Comparison of ENCODE assay signal across 8 cellular contexts in genomic region chr21:29025328-29025713, GRCh38. TPM values are rescaled to one million over a fixed set of nuclear protein-coding genes. Genes with fewer than 3 reads are reported as not detected.
DNase-seq lines count a peak whose midpoint lies in the region; ATAC-seq and TF ChIP-seq lines count a peak whose summit lies in the region.

No MANE protein-coding gene starts in this region.

- POLR2A ChIA-PET in Panc1 (lab: Charles Lee): no interaction called here

- WGBS in endodermal cell (ENCODE audit: insufficient coverage in 1 of 2, insufficient read length in 1 of 2), 2 experiments: 9 to 12% methylated on average over 6 of the region's 6 CpGs

- DNase-seq in Panc1 (ENCODE audit: low read depth, low spot score) (no peak), endodermal cell (no peak), neural crest cell (ENCODE audit: low read depth, low spot score) (no peak), NCI-H774 (lab: John Stamatoyannopoulos, UW) (no peak), GM19238 (ENCODE audit: insufficient read length, low spot score) (no peak), T-helper 9 cell (no peak), DMS153 treated with DMSO at 0.1 percent for 48 hours (lab: John Stamatoyannopoulos, UW; ENCODE audit: unreplicated experiment) (no peak)

- BruUV-seq in Panc1 (replicated peaks; lab: Mats Ljungman, UMichigan): TSS peak; percentile 75

- no peak for ATAC-seq in Panc1

- H3K27ac ChIP-seq in Panc1 (ENCODE audit: low read length) (peak overlapping the region; percentile 92), endodermal cell (ENCODE audit: low read depth, low read length) (peak overlapping the region; percentile 91)

- H3K9ac ChIP-seq in endodermal cell (ENCODE audit: extremely low read depth, low read length, poor library complexity, severe bottlenecking): peak overlapping the region; percentile 83

- CTCF ChIA-PET in Panc1 (lab: Charles Lee): no interaction called here

- H3K4me1 ChIP-seq in Panc1 (ENCODE audit: control insufficient read depth, insufficient read depth, low read length) (no peaks in the 10 kb centered on the region; the same call in 1 of the 2 replicates), endodermal cell (ENCODE audit: control insufficient read depth, insufficient read depth, low read length) (no peaks in the 10 kb centered on the region)

- H3K4me3 Mint-ChIP-seq in endodermal cell (peak overlapping the region; percentile 91), neural crest cell (peak overlapping the region; percentile 97)

- H3K36me3 ChIP-seq in Panc1 (ENCODE audit: control insufficient read depth, insufficient read depth, low read length) (peaks cover 2% of the 10 kb centered on the region; the same call in 1 of the 2 replicates), endodermal cell (ENCODE audit: control insufficient read depth, insufficient read depth, low read length) (peaks cover 22% of the 10 kb centered on the region)

- H3K9me3 Mint-ChIP-seq in endodermal cell (peaks cover 5% of the 10 kb centered on the region), neural crest cell (peaks cover 2% of the 10 kb centered on the region)

- H3K27ac Mint-ChIP-seq in endodermal cell: peak overlapping the region; percentile 100
- H3K27ac Mint-ChIP-seq in neural crest cell (ENCODE audit: unreplicated experiment): peak overlapping the region; percentile 98

- peak overlapping the region; percentile 69 for H3K4me3 ChIP-seq in GM08714 (ENCODE audit: low read length)
- H3K4me3 ChIP-seq in Panc1 (ENCODE audit: low read depth in 2 of 2, low read length in 2 of 2): peak overlapping the region; percentile 92 to 97
- peak overlapping the region; percentile 89 for H3K4me3 ChIP-seq in endodermal cell (ENCODE audit: low read length)

- H3K27me3 ChIP-seq in Panc1 (ENCODE audit: control insufficient read depth, insufficient read depth, low read length) (no peaks in the 10 kb centered on the region), endodermal cell (ENCODE audit: control insufficient read depth, insufficient read depth, low read length, poor library complexity, severe bottlenecking) (peaks cover 1% of the 10 kb centered on the region)

- H3K4me1 Mint-ChIP-seq in endodermal cell (peaks cover 5% of the 10 kb centered on the region), neural crest cell (peaks cover 25% of the 10 kb centered on the region)

- intact Hi-C loops in Panc1 (cut with micrococcal nuclease; ENCODE audit: unreplicated experiment): no loop called here

- TF ChIP-seq CTCF in Panc1 (IDR thresholded peaks at IDR 0.05): no peak
- no peak for TF ChIP-seq CTCF in endodermal cell (conservative IDR thresholded peaks at IDR 0.05)
- no peak for TF ChIP-seq CTCF in neural crest cell (conservative IDR thresholded peaks at IDR 0.05)

- H3K9me3 ChIP-seq in Panc1 (ENCODE audit: control insufficient read depth, insufficient read depth, low read depth, low read length) (no peaks in the 10 kb centered on the region), endodermal cell (ENCODE audit: control insufficient read depth, low read length) (no peaks in the 10 kb centered on the region)

- in situ Hi-C loops in Panc1 (cut with HindIII; ENCODE audit: low pct_unique_long_range_greater_than_20kb, low sequenced_read_pairs): no loop called here

- H3K36me3 Mint-ChIP-seq in endodermal cell (ENCODE audit: low read depth) (peaks cover 18% of the 10 kb centered on the region), neural crest cell (ENCODE audit: low read depth) (peaks cover 5% of the 10 kb centered on the region)

- no peaks in the 10 kb centered on the region for H3K27me3 Mint-ChIP-seq in endodermal cell (ENCODE audit: insufficient read depth)
- no peaks in the 10 kb centered on the region for H3K27me3 Mint-ChIP-seq in neural crest cell (ENCODE audit: low read depth)

RNA-seq across cellular contexts. Expression of gene USP16, which starts 0.9 kb away (rescaled TPM):
- total RNA-seq in Panc1 (2021; ENCODE audit: unreplicated experiment) (26.6 TPM), endodermal cell (10 to 100 TPM; 19.9 to 22.0 TPM), neural crest cell (29.5 and 31.7 TPM in 2 replicates)
- polyA plus RNA-seq in Panc1 (2012; ENCODE audit: insufficient read length): 10.5 TPM
- polyA plus RNA-seq in endodermal cell (2013, experiment 1 of 2): 22.4 TPM
- polyA plus RNA-seq in endodermal cell (2013, experiment 2 of 2): 23.0 TPM

RNA-seq across cellular contexts. Expression of gene RWDD2B, which starts 6.2 kb away (rescaled TPM):
- total RNA-seq in Panc1 (2021; ENCODE audit: unreplicated experiment) (10.2 TPM), endodermal cell (1 to 10 TPM in 1 of 2 donors, not detected in 1; 6.5 TPM), neural crest cell (8.7 and 9.9 TPM in 2 replicates)
- polyA plus RNA-seq in Panc1 (2012; ENCODE audit: insufficient read length): 9.5 TPM
- 11.1 TPM for polyA plus RNA-seq in endodermal cell (2013, experiment 1 of 2)
- polyA plus RNA-seq in endodermal cell (2013, experiment 2 of 2): 11.3 TPM

RNA-seq across cellular contexts. Expression of gene LTN1, which starts 32.6 kb away (rescaled TPM):
- total RNA-seq in Panc1 (2021; ENCODE audit: unreplicated experiment): 19.7 TPM
- polyA plus RNA-seq in Panc1 (2012; ENCODE audit: insufficient read length): 6.0 TPM
- 10 to 100 TPM; 19.8 to 21.8 TPM for total RNA-seq in endodermal cell
- polyA plus RNA-seq in endodermal cell (2013, experiment 1 of 2): 21.6 TPM
- 20.5 TPM for polyA plus RNA-seq in endodermal cell (2013, experiment 2 of 2)
- 21.2 and 24.5 TPM in 2 replicates for total RNA-seq in neural crest cell

RNA-seq across cellular contexts. Expression of gene CCT8, which starts 48.1 kb away (rescaled TPM):
- total RNA-seq in Panc1 (2021; ENCODE audit: unreplicated experiment) (160 TPM), endodermal cell (100 to 1,000 TPM; 279 to 281 TPM), neural crest cell (308 and 323 TPM in 2 replicates)
- polyA plus RNA-seq in Panc1 (2012; ENCODE audit: insufficient read length): 98.6 TPM
- polyA plus RNA-seq in endodermal cell (2013, experiment 1 of 2): 248 TPM
- 227 TPM for polyA plus RNA-seq in endodermal cell (2013, experiment 2 of 2)
